In genomic region chr2:43292851-43293743, GRCh38 we compare ENCODE assay signal across 1 cellular context.
TF ChIP-seq lines count a peak whose summit lies in the region.

No MANE protein-coding gene starts in this region.

TF ChIP-seq in GM12878, 131 proteins besides CTCF, POLR2A, EP300 and RAD21 (continued from another document):
- no peak for TF ChIP-seq ELK1 (IDR thresholded peaks at IDR 0.05; ENCODE audit: low read depth, low read length)
